In genomic region chr3:179503640-179504039, GRCh38 we compare ENCODE assay signal across 1 cellular context.
TF ChIP-seq lines count a peak whose summit lies in the region.

No MANE protein-coding gene starts in this region.

TF ChIP-seq in WTC11, 78 proteins besides CTCF, POLR2A, EP300 and RAD21 (continued from another document):
- no peak for TF ChIP-seq AFF4 (CRISPR knock-in tag; IDR thresholded peaks at IDR 0.05; ENCODE audit: borderline replicate concordance)
- TF ChIP-seq PRDM15 (CRISPR knock-in tag; IDR thresholded peaks at IDR 0.05), result no peak
- TF ChIP-seq ZNF396 (CRISPR knock-in tag; IDR thresholded peaks at IDR 0.05; ENCODE audit: borderline replicate concordance), result no peak
- TF ChIP-seq, protein P1, sequence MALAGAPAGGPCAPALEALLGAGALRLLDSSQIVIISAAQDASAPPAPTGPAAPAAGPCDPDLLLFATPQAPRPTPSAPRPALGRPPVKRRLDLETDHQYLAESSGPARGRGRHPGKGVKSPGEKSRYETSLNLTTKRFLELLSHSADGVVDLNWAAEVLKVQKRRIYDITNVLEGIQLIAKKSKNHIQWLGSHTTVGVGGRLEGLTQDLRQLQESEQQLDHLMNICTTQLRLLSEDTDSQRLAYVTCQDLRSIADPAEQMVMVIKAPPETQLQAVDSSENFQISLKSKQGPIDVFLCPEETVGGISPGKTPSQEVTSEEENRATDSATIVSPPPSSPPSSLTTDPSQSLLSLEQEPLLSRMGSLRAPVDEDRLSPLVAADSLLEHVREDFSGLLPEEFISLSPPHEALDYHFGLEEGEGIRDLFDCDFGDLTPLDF (CRISPR knock-in tag; IDR thresholded peaks at IDR 0.05), result no peak
- TF ChIP-seq RORB (CRISPR knock-in tag; IDR thresholded peaks at IDR 0.05), result no peak
